ENCODE assay signal across 1 cellular context in the genomic region with DNA sequence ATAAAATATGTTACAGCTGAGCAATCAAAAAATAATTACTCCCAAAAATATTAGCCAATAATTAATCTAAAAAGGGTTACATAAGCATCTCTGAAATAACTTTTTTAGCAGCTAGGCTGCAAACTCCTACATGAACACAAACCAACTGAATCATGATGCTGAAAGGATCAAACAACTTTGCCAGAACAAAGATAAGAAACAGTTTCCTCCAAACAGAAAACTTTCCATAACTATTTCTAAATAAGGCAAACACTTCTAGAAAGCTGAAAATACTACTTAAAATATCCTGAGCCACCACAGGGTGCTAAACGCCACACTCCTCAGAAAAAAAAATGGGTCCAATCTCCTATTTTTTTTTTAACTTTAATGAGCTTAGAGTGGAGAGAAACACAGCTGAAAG.
TF ChIP-seq lines count a peak whose summit lies in the region.

No MANE protein-coding gene starts in this region.

TF ChIP-seq in HepG2, 621 proteins besides CTCF, POLR2A, EP300 and RAD21 (continued from another document):
- no peak for TF ChIP-seq PRDM4 (CRISPR knock-in tag; IDR thresholded peaks at IDR 0.05; ENCODE audit: borderline replicate concordance)
- TF ChIP-seq NR2F2 (IDR thresholded peaks at IDR 0.05; ENCODE audit: borderline replicate concordance, low read depth), result no peak
- TF ChIP-seq ZNF7 (CRISPR knock-in tag; IDR thresholded peaks at IDR 0.05), result no peak
- no peak for TF ChIP-seq ASH2L (IDR thresholded peaks at IDR 0.05; ENCODE audit: insufficient read length, low read depth, low read length)
- no peak for TF ChIP-seq ERF (CRISPR knock-in tag; IDR thresholded peaks at IDR 0.05)
- TF ChIP-seq ISX (CRISPR knock-in tag; conservative IDR thresholded peaks at IDR 0.05), result no peak
- no peak for TF ChIP-seq KLF16 (CRISPR knock-in tag; IDR thresholded peaks at IDR 0.05)
- no peak for TF ChIP-seq ATF7-NPFF (CRISPR knock-in tag; IDR thresholded peaks at IDR 0.05; ENCODE audit: low read depth)
- TF ChIP-seq MZF1 (CRISPR knock-in tag; IDR thresholded peaks at IDR 0.05; ENCODE audit: borderline replicate concordance), result no peak
- TF ChIP-seq HNF4G (IDR thresholded peaks at IDR 0.05; ENCODE audit: borderline replicate concordance, low read depth, low read length), result no peak
- TF ChIP-seq HNF4G (CRISPR knock-in tag; IDR thresholded peaks at IDR 0.05; ENCODE audit: borderline replicate concordance, low read depth), result no peak
- TF ChIP-seq RARG (CRISPR knock-in tag; IDR thresholded peaks at IDR 0.05; ENCODE audit: low read depth), result no peak
- no peak for TF ChIP-seq ZFAT (CRISPR knock-in tag; conservative IDR thresholded peaks at IDR 0.05)
